Comparison of ENCODE assay signal across 1 cellular context in genomic region chr14:52020866-52021717, GRCh38.
TF ChIP-seq lines count a peak whose summit lies in the region.

No MANE protein-coding gene starts in this region.

TF ChIP-seq in IMR-90, 13 proteins besides CTCF, POLR2A, EP300 and RAD21 (continued from another document):
- TF ChIP-seq ELK1 (IDR thresholded peaks at IDR 0.05; ENCODE audit: borderline replicate concordance, low read depth, low read length) (no peak), NFE2L2 (IDR thresholded peaks at IDR 0.05; ENCODE audit: low read depth, low read length) (no peak)
